Comparison of ENCODE assay signal across 8 cellular contexts in genomic region chr2:43609304-43609883, GRCh38. TPM values are rescaled to one million over a fixed set of nuclear protein-coding genes. Genes with fewer than 3 reads are reported as not detected.
DNase-seq lines count a peak whose midpoint lies in the region; ATAC-seq and TF ChIP-seq lines count a peak whose summit lies in the region.

No MANE protein-coding gene starts in this region.

- H4K20me1 ChIP-seq in HCT116 (ENCODE audit: insufficient read depth), result no peaks in the 10 kb centered on the region

- ATAC-seq in HCT116 (peak; percentile 83), left cardiac atrium (peak; percentile 60 to 64)
- ATAC-seq in activated naive CD8-positive, alpha-beta T cell treated with anti-CD3 and anti-CD28 coated beads, Interleukin-2, amount 10 ng/mL, durations not matched to agents 7 days and 5 days (ENCODE audit: low read depth), result peak; percentile 49

- WGBS in lower leg skin, 2 donors, result 4 to 29% methylated on average over 4 of the region's 4 CpGs

- intact Hi-C loops in HCT116 (cut with micrococcal nuclease) (loop anchor here (1.0 to 5.0 kb wide), 2 partner anchors 662 to 781 kb away; no protein-coding TSS in a partner anchor), left cardiac atrium (cut with DNase I) (no loop called here), lower leg skin (cut with DNase I; ENCODE audit: low total_unique reads) (no loop called here)

- H3K4me3 ChIP-seq in HCT116 (replicated peaks in 1 of 2; ENCODE audit: low read depth in 1 of 2, low read length in 2 of 2) (no peak overlapping the region), retinal pigment epithelial cell (ENCODE audit: low read length) (no peak overlapping the region), lower leg skin (ENCODE audit: low read depth, poor library complexity, severe bottlenecking) (no peak overlapping the region)

- no peaks in the 10 kb centered on the region for H3K9me3 Mint-ChIP-seq in activated naive CD8-positive, alpha-beta T cell treated with anti-CD3 and anti-CD28 coated beads, Interleukin-2, amount 10 ng/mL, durations not matched to agents 7 days and 5 days

- no TSS peak for BruUV-seq in HCT116 (replicated peaks; lab: Mats Ljungman, UMichigan)

- no peaks in the 10 kb centered on the region for H3K36me3 ChIP-seq in HCT116 (ENCODE audit: control insufficient read depth in 1 of 2, insufficient read depth in 2 of 2, low read length in 2 of 2)

- H3K4me3 Mint-ChIP-seq in activated naive CD8-positive, alpha-beta T cell treated with anti-CD3 and anti-CD28 coated beads, Interleukin-2, amount 10 ng/mL, durations not matched to agents 7 days and 5 days, result no peak overlapping the region

- CTCF ChIA-PET in HCT116 (lab: Charles Lee), result interaction anchor here (1.4 kb wide), 1 partner anchor 13 kb away, joined by 5 read pairs; the partner anchor contains the start of gene THADA

- H3K27ac Mint-ChIP-seq in activated naive CD8-positive, alpha-beta T cell treated with anti-CD3 and anti-CD28 coated beads, Interleukin-2, amount 10 ng/mL, durations not matched to agents 7 days and 5 days, result no peak overlapping the region

- H3K79me2 ChIP-seq in HCT116 (ENCODE audit: insufficient read depth, low read length), result no peaks in the 10 kb centered on the region

- no peaks in the 10 kb centered on the region for H3K27me3 ChIP-seq in HCT116 (ENCODE audit: insufficient read depth, low read length)

- no peak overlapping the region for H3K9ac ChIP-seq in HCT116 (ENCODE audit: low read length)

- no peaks in the 10 kb centered on the region for H3K9me3 ChIP-seq in HCT116 (ENCODE audit: control insufficient read depth in 1 of 2, insufficient read depth in 1 of 2, low read depth in 1 of 2, low read length in 2 of 2)

- RAD21 ChIA-PET in HCT116 (lab: Charles Lee; ENCODE audit: low non-redundant PET in 1 of 2, low total read pairs in 2 of 2, uncharacterized antibody in 2 of 2, unreplicated experiment in 2 of 2), result interaction anchor here in 1 of 2 experiments (0.6 kb wide), 1 partner anchor 663 kb away, joined by 3 read pairs; no protein-coding TSS in a partner anchor

- peaks cover 0 to 4% of the 10 kb centered on the region in 2 experiments; a peak in 1 of 4 replicates for H3K4me1 ChIP-seq in HCT116 (ENCODE audit: control insufficient read depth in 1 of 2, insufficient read depth in 2 of 2, low read length in 2 of 2)

- H3K4me2 ChIP-seq in HCT116 (ENCODE audit: low read length), result no peak overlapping the region

- peak overlapping the region; percentile 90 for H2AFZ ChIP-seq in HCT116 (ENCODE audit: low read depth, low read length, poor library complexity, severe bottlenecking)

- TF ChIP-seq POLR2A in HCT116 (IDR thresholded peaks at IDR 0.05; ENCODE audit: borderline replicate concordance, extremely low read depth, insufficient read depth, insufficient read length) (no peak), lower leg skin (IDR thresholded peaks at IDR 0.05) (no peak)

- DNase-seq in NCI-H524 (lab: John Stamatoyannopoulos, UW) (peak; percentile 25 to 73), NCI-H524 treated with DMSO at 0.1 percent for 48 hours (lab: John Stamatoyannopoulos, UW) (no peak), HCT116 (ENCODE audit: low read depth, low spot score) (peak; percentile 37), NCI-H748 (lab: John Stamatoyannopoulos, UW; ENCODE audit: unreplicated experiment) (peak; percentile 44), left cardiac atrium (no peak), retinal pigment epithelial cell (ENCODE audit: low read depth) (no peak), lower leg skin (ENCODE audit: low spot score in 2 of 2) (no peak)
- DNase-seq in activated naive CD8-positive, alpha-beta T cell treated with anti-CD3 and anti-CD28 coated beads, Interleukin-2, amount 10 ng/mL, durations not matched to agents 7 days and 5 days, result no peak

- no peak overlapping the region for H3K27ac ChIP-seq in HCT116 (ENCODE audit: low read depth, low read length)

- H3K4me1 Mint-ChIP-seq in activated naive CD8-positive, alpha-beta T cell treated with anti-CD3 and anti-CD28 coated beads, Interleukin-2, amount 10 ng/mL, durations not matched to agents 7 days and 5 days, result peaks cover 6% of the 10 kb centered on the region

- H3K36me3 Mint-ChIP-seq in activated naive CD8-positive, alpha-beta T cell treated with anti-CD3 and anti-CD28 coated beads, Interleukin-2, amount 10 ng/mL, durations not matched to agents 7 days and 5 days, result no peaks in the 10 kb centered on the region

- peaks cover 2% of the 10 kb centered on the region for H3K27me3 Mint-ChIP-seq in activated naive CD8-positive, alpha-beta T cell treated with anti-CD3 and anti-CD28 coated beads, Interleukin-2, amount 10 ng/mL, durations not matched to agents 7 days and 5 days

- TF ChIP-seq CTCF in HCT116 (IDR thresholded peaks at IDR 0.05 in 2 of 3, conservative IDR thresholded peaks at IDR 0.05 in 1 of 3; ENCODE audit: borderline replicate concordance in 1 of 3, insufficient read depth in 1 of 3, low read depth in 2 of 3, low read length in 2 of 3) (peak; percentile 63 to 72 (median 68); a peak in 5 of 6 replicates), retinal pigment epithelial cell (conservative IDR thresholded peaks at IDR 0.05; ENCODE audit: low read depth, low read length) (peak; percentile 69), lower leg skin (IDR thresholded peaks at IDR 0.05) (peak in 1 of 3 donors; percentile 68)

- H3K9me2 ChIP-seq in HCT116 (ENCODE audit: insufficient read depth), result no peaks in the 10 kb centered on the region

- TF ChIP-seq RAD21 in HCT116 (IDR thresholded peaks at IDR 0.05; ENCODE audit: low read depth), result peak; percentile 76

- POLR2A ChIA-PET in HCT116 (lab: Charles Lee), result no interaction called here
- POLR2A ChIA-PET in activated naive CD8-positive, alpha-beta T cell treated with anti-CD3 and anti-CD28 coated beads, Interleukin-2, amount 10 ng/mL, durations not matched to agents 7 days and 5 days (lab: Charles Lee), result interaction anchor here (1.6 kb wide), 1 partner anchor 13 kb away, joined by 5 read pairs; the partner anchor contains the start of gene THADA

TF ChIP-seq in HCT116, 20 proteins besides CTCF, POLR2A, EP300 and RAD21:
- no peak for TF ChIP-seq EZH2 (IDR thresholded peaks at IDR 0.05)

RNA-seq across cellular contexts. Expression of gene THADA, which starts 13.6 kb away (rescaled TPM):
- total RNA-seq in HCT116 (2021; ENCODE audit: unreplicated experiment), result 30.7 TPM
- polyA plus RNA-seq in HCT116 (2012), result 11.7 and 12.2 TPM in 2 replicates
- 10 to 100 TPM; 30.5 to 30.8 TPM for total RNA-seq in activated naive CD8-positive, alpha-beta T cell treated with anti-CD3 and anti-CD28 coated beads, Interleukin-2, amount 10 ng/mL, durations not matched to agents 7 days and 5 days
- 10 to 100 TPM; 19.2 to 21.5 TPM for total RNA-seq in left cardiac atrium
- total RNA-seq in lower leg skin, result 10 to 100 TPM; 19.5 to 26.4 (median 22.2) TPM

RNA-seq across cellular contexts. Expression of gene PLEKHH2, which starts 27.7 kb away (rescaled TPM):
- total RNA-seq in HCT116 (2021; ENCODE audit: unreplicated experiment) (7.8 TPM), left cardiac atrium (1 to 10 TPM; 3.1 to 5.8 TPM), lower leg skin (10 to 100 TPM; 10.4 to 17.6 (median 15.4) TPM)
- polyA plus RNA-seq in HCT116 (2012), result 2.5 and 3.5 TPM in 2 replicates
- 1 to 10 TPM; 1.2 to 1.9 TPM for total RNA-seq in activated naive CD8-positive, alpha-beta T cell treated with anti-CD3 and anti-CD28 coated beads, Interleukin-2, amount 10 ng/mL, durations not matched to agents 7 days and 5 days

Comparison
In these comparisons a context has a peak if more than half of its experiments do, and no peak if none do; other contexts are left out.
1. DNase-seq: peak in NCI-H524 (2 of 2), HCT116 (single experiment) and NCI-H748 (single experiment); none in NCI-H524 treated with DMSO at 0.1 percent for 48 hours (single experiment), activated naive CD8-positive, alpha-beta T cell treated with anti-CD3 and anti-CD28 coated beads, Interleukin-2, amount 10 ng/mL, durations not matched to agents 7 days and 5 days (single experiment), left cardiac atrium (single experiment), retinal pigment epithelial cell (single experiment) and lower leg skin (0 of 2).
2. Peak in every context shown above with its lines, with median percentiles within 50 percentile points of each other: ATAC-seq.